In genomic region chr11:75399344-75400109, GRCh38 we compare ENCODE assay signal across 1 cellular context.
TF ChIP-seq lines count a peak whose summit lies in the region.

Gene RPS3, plus strand, starts transcription at chr11:75399518. Its CDS starts 30 bp downstream, at chr11:75399548.

TF ChIP-seq in K562, 482 proteins besides CTCF, POLR2A, EP300 and RAD21 (continued from another document and continues in another):
- no peak for TF ChIP-seq ZNF551 (CRISPR knock-in tag; IDR thresholded peaks at IDR 0.05)
- no peak; the same call in 1 of the 2 replicates for TF ChIP-seq ZNF830 (CRISPR knock-in tag; IDR thresholded peaks at IDR 0.05)
- no peak for TF ChIP-seq HDAC6 (IDR thresholded peaks at IDR 0.05; ENCODE audit: low read depth, low read length)
- TF ChIP-seq HMG20A (CRISPR knock-in tag; conservative IDR thresholded peaks at IDR 0.05) = no peak
- TF ChIP-seq BACH1 (tag; IDR thresholded peaks at IDR 0.05) = no peak
- TF ChIP-seq ERF (CRISPR knock-in tag; IDR thresholded peaks at IDR 0.05) = 0 out of 2 replicates have a peak, but pooled peaks have one; percentile 36
- TF ChIP-seq CBX2 (IDR thresholded peaks at IDR 0.05; ENCODE audit: insufficient read depth, low read length, poor library complexity, severe bottlenecking) = no peak
- peak in 1 of 2 experiments; percentile 66; a peak in 2 of 4 replicates for TF ChIP-seq CSDE1 (IDR thresholded peaks at IDR 0.05)
- TF ChIP-seq PRDM10 (IDR thresholded peaks at IDR 0.05; ENCODE audit: partially characterized antibody) = peak; percentile 41
- no peak for TF ChIP-seq HOMEZ (CRISPR knock-in tag; IDR thresholded peaks at IDR 0.05)
- peak; percentile 55; the same call in 1 of the 2 replicates for TF ChIP-seq JUN (IDR thresholded peaks at IDR 0.05; ENCODE audit: borderline replicate concordance, low read depth, low read length)
- TF ChIP-seq JUN (CRISPR knock-in tag; IDR thresholded peaks at IDR 0.05; ENCODE audit: borderline replicate concordance) = peak; percentile 74; the same call in 1 of the 2 replicates
- no peak for TF ChIP-seq ZBTB43 (CRISPR knock-in tag; IDR thresholded peaks at IDR 0.05)
- TF ChIP-seq TAF7 (tag; IDR thresholded peaks at IDR 0.05) = peak; percentile 100
- 0 out of 2 replicates have a peak, but pooled peaks have one; percentile 45 for TF ChIP-seq FOXO4 (CRISPR knock-in tag; IDR thresholded peaks at IDR 0.05)
- 0 out of 2 replicates have a peak, but pooled peaks have one; percentile 74 for TF ChIP-seq SRSF3 (IDR thresholded peaks at IDR 0.05; ENCODE audit: insufficient read depth, low read length)
- TF ChIP-seq ZNF174 (CRISPR knock-in tag; IDR thresholded peaks at IDR 0.05) = no peak
- no peak for TF ChIP-seq RUNX1 (IDR thresholded peaks at IDR 0.05; ENCODE audit: low read depth)
- no peak for TF ChIP-seq CHAMP1 (IDR thresholded peaks at IDR 0.05)
- no peak for TF ChIP-seq MITF (IDR thresholded peaks at IDR 0.05)
- no peak for TF ChIP-seq ARHGAP35 (IDR thresholded peaks at IDR 0.05; ENCODE audit: partially characterized antibody)
- no peak for TF ChIP-seq DACH1 (IDR thresholded peaks at IDR 0.05; ENCODE audit: partially characterized antibody)
- peak; percentile 55 for TF ChIP-seq SNRNP70 (optimal IDR thresholded peaks at IDR 0.05; ENCODE audit: low read depth, low read length)
- no peak for TF ChIP-seq NFYB (IDR thresholded peaks at IDR 0.05; ENCODE audit: extremely low read depth, insufficient read length)
- no peak for TF ChIP-seq HINFP (tag; conservative IDR thresholded peaks at IDR 0.05; ENCODE audit: low read depth)
- TF ChIP-seq ETS2 (tag; IDR thresholded peaks at IDR 0.05; ENCODE audit: borderline replicate concordance, poor library complexity, severe bottlenecking) = no peak
- TF ChIP-seq ZNF146 (CRISPR knock-in tag; IDR thresholded peaks at IDR 0.05; ENCODE audit: unreplicated experiment) = no peak
- no peak for TF ChIP-seq RFX1 (IDR thresholded peaks at IDR 0.05)
- TF ChIP-seq FOXP4 (CRISPR knock-in tag; IDR thresholded peaks at IDR 0.05; ENCODE audit: borderline replicate concordance) = 0 out of 2 replicates have a peak, but pooled peaks have one; percentile 67
- TF ChIP-seq MAFK (IDR thresholded peaks at IDR 0.05; ENCODE audit: low read length) = no peak
- peak; percentile 75 for TF ChIP-seq ZSCAN29 (IDR thresholded peaks at IDR 0.05)
- peak; percentile 46; the same call in 1 of the 2 replicates for TF ChIP-seq ZNF766 (CRISPR knock-in tag; conservative IDR thresholded peaks at IDR 0.05)
- no peak for TF ChIP-seq FOS (IDR thresholded peaks at IDR 0.05; ENCODE audit: extremely low read depth, insufficient read length)
- TF ChIP-seq FOSL1 (tag; conservative IDR thresholded peaks at IDR 0.05) = peak; percentile 50; the same call in 1 of the 2 replicates
- TF ChIP-seq BHLHE40 (IDR thresholded peaks at IDR 0.05; ENCODE audit: low read length) = peak; percentile 65
- TF ChIP-seq CREB5 (CRISPR knock-in tag; IDR thresholded peaks at IDR 0.05) = no peak
- TF ChIP-seq E2F8 (IDR thresholded peaks at IDR 0.05; ENCODE audit: low read depth, partially characterized antibody) = peak; percentile 89
